Comparison of ENCODE assay signal across 12 cellular contexts in the genomic region with DNA sequence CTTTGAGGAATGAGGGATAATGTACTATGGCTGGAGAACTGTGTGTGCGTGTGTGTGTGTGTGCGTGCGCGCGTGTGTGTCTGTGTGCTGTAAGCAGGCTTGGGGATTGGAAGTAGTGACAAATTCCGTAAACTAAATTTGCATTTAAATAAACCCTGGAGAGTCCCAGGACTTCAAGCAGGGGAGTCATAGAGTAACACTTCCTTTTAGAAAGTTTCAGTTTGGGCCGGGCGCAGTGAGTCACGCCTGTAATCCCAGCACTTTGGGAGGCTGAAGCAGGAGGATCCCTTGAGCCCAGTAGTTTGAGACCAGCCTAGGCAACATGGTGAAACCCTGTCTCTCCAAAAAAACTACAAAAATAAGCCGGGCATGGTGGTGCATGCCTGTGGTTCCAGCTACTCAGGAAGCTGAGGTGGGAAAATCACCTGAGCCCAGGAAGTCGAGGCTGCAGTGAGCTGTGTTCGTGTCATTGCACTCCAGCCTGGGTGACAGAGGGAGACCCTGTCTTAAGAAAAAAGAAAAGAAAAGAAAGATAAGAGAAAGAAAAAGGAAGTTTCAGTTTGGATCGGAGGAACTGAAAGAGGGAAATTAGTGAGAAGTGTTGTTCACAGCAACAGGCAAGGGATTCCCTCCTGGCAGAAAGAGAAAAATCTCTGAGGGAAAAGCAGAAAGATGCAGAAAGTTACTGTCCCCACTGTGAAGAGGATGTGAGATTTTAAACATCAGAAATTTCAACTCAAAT.
A peak's percentile ranks its signal among the peaks of the same experiment; 100 is the strongest.
DNase-seq lines count a peak whose midpoint lies in the region; ATAC-seq and TF ChIP-seq lines count a peak whose summit lies in the region.
"Had no signal": no experiment of that assay in that cellular context is flagged by ENCODE, and none has a peak within 500 bp of the region (broad histone marks: within the 10 kb centered on the region; RNA-seq: fewer than 3 reads in every experiment).

No MANE protein-coding gene starts in this region.

- H3K27ac ChIP-seq in left lung: no peak overlapping the region
- H3K27ac ChIP-seq in heart left ventricle: no peak overlapping the region
- H3K27ac ChIP-seq: gastrocnemius medialis, neutrophil had no signal

- H3K4me1 ChIP-seq in left lung (no peaks in the 10 kb centered on the region), heart left ventricle (peaks cover 0 to 5% (median 0%) of the 10 kb centered on the region in 12 donors)
- H3K4me1 ChIP-seq: gastrocnemius medialis had no signal

- 76 to 86% (median 80%) methylated on average over 13 of the region's 13 CpGs for WGBS in heart left ventricle, 4 donors

- peak; percentile 31 for DNase-seq in iPS-NIHi7 (ENCODE audit: extremely low spot score)
- DNase-seq in left lung: no peak
- no peak for DNase-seq in heart left ventricle
- no peak for DNase-seq in NCI-H2107 (lab: John Stamatoyannopoulos, UW)
- DNase-seq in ureter (ENCODE audit: low spot score): no peak
- DNase-seq: DMS79, gastrocnemius medialis had no signal

- ATAC-seq in GM18520 (IDR thresholded peaks at IDR 0.05; ENCODE audit: unreplicated experiment) (peak; percentile 70), GM21825 (IDR thresholded peaks at IDR 0.05; ENCODE audit: unreplicated experiment) (peak; percentile 85), HG03432 (IDR thresholded peaks at IDR 0.05; ENCODE audit: unreplicated experiment) (peak; percentile 84), left lung (no peak), heart left ventricle (no peak)
- ATAC-seq: activated CD4-positive, CD25-positive, alpha-beta regulatory T cell treated with anti-CD3 and anti-CD28 coated beads, Interleukin-2, amount 50 U/mL, for 24 hours; gastrocnemius medialis had no signal

- no peak overlapping the region for H3K4me3 ChIP-seq in left lung
- H3K4me3 ChIP-seq in heart left ventricle: no peak overlapping the region
- H3K4me3 ChIP-seq: gastrocnemius medialis had no signal

- H3K27me3 ChIP-seq in left lung: no peaks in the 10 kb centered on the region
- no peaks in the 10 kb centered on the region for H3K27me3 ChIP-seq in heart left ventricle
- H3K27me3 ChIP-seq: gastrocnemius medialis, neutrophil had no signal

- TF ChIP-seq POLR2A in heart left ventricle (IDR thresholded peaks at IDR 0.05): no peak

- no peaks in the 10 kb centered on the region for H3K36me3 ChIP-seq in left lung
- H3K36me3 ChIP-seq in heart left ventricle: no peaks in the 10 kb centered on the region
- H3K36me3 ChIP-seq: gastrocnemius medialis, neutrophil had no signal

- H3K9me3 ChIP-seq in left lung (no peaks in the 10 kb centered on the region), heart left ventricle (no peaks in the 10 kb centered on the region)
- H3K9me3 ChIP-seq: gastrocnemius medialis, neutrophil had no signal

- intact Hi-C loops in left lung (cut with DNase I) (no loop called here), heart left ventricle (cut with DNase I) (no loop called here)

- TF ChIP-seq CTCF in left lung (IDR thresholded peaks at IDR 0.05): no peak
- TF ChIP-seq CTCF in heart left ventricle (IDR thresholded peaks at IDR 0.05): no peak

Comparison
In these comparisons a context has a peak if more than half of its experiments do, and no peak if none do; other contexts are left out.
1. ATAC-seq: peak in GM18520 (single experiment), GM21825 (single experiment) and HG03432 (single experiment); none in left lung (single experiment) and heart left ventricle (0 of 4).